1 cellular context compared by ENCODE assay signal in genomic region chr12:98750511-98750910, GRCh38.
TF ChIP-seq lines count a peak whose summit lies in the region.

No MANE protein-coding gene starts in this region.

TF ChIP-seq in IMR-90, 13 proteins besides CTCF, POLR2A, EP300 and RAD21 (continued from another document):
- TF ChIP-seq USF2 (IDR thresholded peaks at IDR 0.05; ENCODE audit: low read depth, low read length) (no peak), CHD1 (IDR thresholded peaks at IDR 0.05; ENCODE audit: low read depth, low read length) (no peak), MAFK (IDR thresholded peaks at IDR 0.05; ENCODE audit: low read depth, low read length) (no peak), RFX5 (IDR thresholded peaks at IDR 0.05; ENCODE audit: low read depth, low read length) (no peak), BHLHE40 (IDR thresholded peaks at IDR 0.05; ENCODE audit: low read depth, low read length) (no peak), ELK1 (IDR thresholded peaks at IDR 0.05; ENCODE audit: borderline replicate concordance, low read depth, low read length) (no peak), FOS (IDR thresholded peaks at IDR 0.05; ENCODE audit: low read depth, low read length) (no peak), SMC3 (IDR thresholded peaks at IDR 0.05; ENCODE audit: low read depth, low read length) (no peak), NFE2L2 (IDR thresholded peaks at IDR 0.05; ENCODE audit: low read depth, low read length) (no peak)
